21 cellular contexts compared by ENCODE assay signal in the genomic region with DNA sequence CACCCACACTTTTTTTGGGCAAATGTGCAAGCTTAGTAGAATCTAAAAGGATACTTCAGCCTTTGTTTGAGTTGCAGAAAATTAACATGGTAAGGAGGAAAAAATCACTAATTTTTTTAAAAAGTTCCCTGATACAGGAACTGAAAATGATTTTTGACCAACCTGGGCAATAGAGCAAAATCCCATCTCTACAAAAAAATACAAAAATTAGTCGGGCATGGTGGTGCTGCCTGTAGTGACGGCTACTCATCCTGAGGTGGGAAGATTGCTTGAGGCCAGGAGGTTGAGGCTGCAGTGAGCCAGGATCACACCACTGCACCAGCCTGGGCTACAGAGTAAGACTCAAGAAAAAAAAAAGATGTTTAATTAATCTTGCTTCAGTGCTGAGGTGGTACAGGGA.
"Had no signal": no experiment of that assay in that cellular context is flagged by ENCODE, and none has a peak within 500 bp of the region (broad histone marks: within the 10 kb centered on the region; RNA-seq: fewer than 3 reads in every experiment).

No MANE protein-coding gene starts in this region.

- H3K9me3 Mint-ChIP-seq: activated naive CD4-positive, alpha-beta T cell treated with anti-CD3 and anti-CD28 coated beads, Interleukin-2, amount 50 U/mL, for 24 hours; effector memory CD8-positive, alpha-beta T cell; stimulated activated naive CD8-positive, alpha-beta T cell treated with anti-CD3 and anti-CD28 coated beads, Interleukin-15, amount 100 ng/mL, for 72 hours; T-cell; T-helper 2 cell treated with Interferon-gamma antibody and Interleukin-4, amounts not matched to agents 5 μg/mL and 100 μg/mL, for 36 hours had no signal

- DNase-seq: activated CD4-positive, alpha-beta T cell treated with anti-CD3 and anti-CD28 coated beads, Interleukin-2, amount 50 U/mL, for 48 hours; activated CD8-positive, alpha-beta memory T cell treated with anti-CD3 and anti-CD28 coated beads, Interleukin-2, amount 50 U/mL, for 48 hours; activated gamma-delta T cell; activated T-cell treated with anti-CD3 and anti-CD28 coated beads, Interleukin-2, amount 50 U/mL, for 48 hours; central memory CD4-positive, alpha-beta T cell; dorsolateral prefrontal cortex; effector memory CD8-positive, alpha-beta T cell; hypothalamus; left ventricle myocardium inferior; midbrain; occipital lobe; posterior cingulate gyrus; retina; stimulated activated CD4-positive, alpha-beta T cell treated with anti-CD3 and anti-CD28 coated beads, Interleukin-4, amount 100 ng/mL, for 24 hours; stimulated activated naive CD8-positive, alpha-beta T cell treated with anti-CD3 and anti-CD28 coated beads, Interleukin-15, amount 100 ng/mL, for 72 hours; T-cell; tibial artery; WERI-Rb-1 had no signal

- H3K4me3 Mint-ChIP-seq: activated naive CD4-positive, alpha-beta T cell treated with anti-CD3 and anti-CD28 coated beads, Interleukin-2, amount 50 U/mL, for 24 hours; effector memory CD8-positive, alpha-beta T cell; stimulated activated naive CD8-positive, alpha-beta T cell treated with anti-CD3 and anti-CD28 coated beads, Interleukin-15, amount 100 ng/mL, for 72 hours; T-cell; T-helper 2 cell treated with Interferon-gamma antibody and Interleukin-4, amounts not matched to agents 5 μg/mL and 100 μg/mL, for 36 hours had no signal

- H3K27ac ChIP-seq: dorsolateral prefrontal cortex, left ventricle myocardium inferior, tibial artery, WERI-Rb-1 had no signal

- H3K27me3 Mint-ChIP-seq: activated naive CD4-positive, alpha-beta T cell treated with anti-CD3 and anti-CD28 coated beads, Interleukin-2, amount 50 U/mL, for 24 hours; effector memory CD8-positive, alpha-beta T cell; stimulated activated naive CD8-positive, alpha-beta T cell treated with anti-CD3 and anti-CD28 coated beads, Interleukin-15, amount 100 ng/mL, for 72 hours; T-cell had no signal

- H3K27me3 ChIP-seq: dorsolateral prefrontal cortex, tibial artery had no signal

- ATAC-seq: effector memory CD8-positive, alpha-beta T cell; esophagus mucosa; stimulated activated naive CD8-positive, alpha-beta T cell treated with anti-CD3 and anti-CD28 coated beads, Interleukin-15, amount 100 ng/mL, for 72 hours; T-cell had no signal

- H3K9me3 ChIP-seq: left ventricle myocardium inferior, tibial artery had no signal

- H3K27ac Mint-ChIP-seq: activated naive CD4-positive, alpha-beta T cell treated with anti-CD3 and anti-CD28 coated beads, Interleukin-2, amount 50 U/mL, for 24 hours; T-cell; T-helper 2 cell treated with Interferon-gamma antibody and Interleukin-4, amounts not matched to agents 5 μg/mL and 100 μg/mL, for 36 hours had no signal
